10 cellular contexts compared by ENCODE assay signal in genomic region chr3:43477600-43477999, GRCh38.
A peak's percentile ranks its signal among the peaks of the same experiment; 100 is the strongest.
DNase-seq lines count a peak whose midpoint lies in the region; ATAC-seq and TF ChIP-seq lines count a peak whose summit lies in the region.
"Had no signal": no experiment of that assay in that cellular context is flagged by ENCODE, and none has a peak within 500 bp of the region (broad histone marks: within the 10 kb centered on the region; RNA-seq: fewer than 3 reads in every experiment).

No MANE protein-coding gene starts in this region.

- intact Hi-C loops in spleen (cut with DNase I; ENCODE audit: low total_unique reads): no loop called here

- no peaks in the 10 kb centered on the region for H3K9me3 ChIP-seq in spleen
- H3K9me3 ChIP-seq in suprapubic skin: no peaks in the 10 kb centered on the region
- H3K9me3 ChIP-seq: pancreas had no signal

- no peak overlapping the region for H3K4me3 ChIP-seq in spleen
- no peak overlapping the region for H3K4me3 ChIP-seq in suprapubic skin
- H3K4me3 ChIP-seq: GM23248, pancreas had no signal

- WGBS in spleen, 5 donors: 48 to 65% (median 57%) methylated on average over 6 of the region's 6 CpGs
- WGBS in suprapubic skin: 81% methylated on average over 6 of the region's 6 CpGs

- TF ChIP-seq POLR2A in spleen (IDR thresholded peaks at IDR 0.05): no peak
- no peak for TF ChIP-seq POLR2A in suprapubic skin (IDR thresholded peaks at IDR 0.05)

- DNase-seq in activated CD8-positive, alpha-beta memory T cell treated with anti-CD3 and anti-CD28 coated beads for 48 hours (ENCODE audit: low read depth in 2 of 3, low spot score in 2 of 3): peak in 2 of 3 experiments; percentile 10 to 20
- peak; percentile 95 for DNase-seq in dermis blood vessel endothelial cell
- DNase-seq in spleen: peak; percentile 90
- DNase-seq in suprapubic skin (ENCODE audit: low spot score in 2 of 2): no peak
- DNase-seq in OCI-M1 (lab: John Stamatoyannopoulos, UW): no peak
- no peak for DNase-seq in DMS 273 treated with DMSO at 0.1 percent for 48 hours (lab: John Stamatoyannopoulos, UW)
- DNase-seq in omental fat pad (ENCODE audit: low spot score): no peak
- DNase-seq in substantia nigra (lab: John Stamatoyannopoulos, UW): no peak
- DNase-seq: pancreas had no signal

- no peak for ATAC-seq in omental fat pad (ENCODE audit: low FRiP score)

- H3K36me3 ChIP-seq in spleen (no peaks in the 10 kb centered on the region), suprapubic skin (no peaks in the 10 kb centered on the region)
- H3K36me3 ChIP-seq: pancreas had no signal

- no peaks in the 10 kb centered on the region for H3K27me3 ChIP-seq in spleen (replicated peaks in 1 of 7)
- H3K27me3 ChIP-seq in suprapubic skin: no peaks in the 10 kb centered on the region
- H3K27me3 ChIP-seq: pancreas had no signal

- H3K27ac ChIP-seq in spleen (peak overlapping the region; percentile 70 to 84 (median 81)), suprapubic skin (peak overlapping the region; percentile 20), substantia nigra (ENCODE audit: low read depth, low read length, poor library complexity, severe bottlenecking) (no peak overlapping the region)
- H3K27ac ChIP-seq: GM23248, pancreas had no signal

- no peak for TF ChIP-seq EP300 in suprapubic skin (IDR thresholded peaks at IDR 0.05)

- H3K4me1 ChIP-seq in spleen (peaks cover 0 to 27% (median 14%) of the 10 kb centered on the region in 6 donors), suprapubic skin (no peaks in the 10 kb centered on the region)
- H3K4me1 ChIP-seq: pancreas had no signal

- TF ChIP-seq CTCF in spleen (IDR thresholded peaks at IDR 0.05 in 8 of 11, conservative IDR thresholded peaks at IDR 0.05 in 3 of 11) (no peak), suprapubic skin (IDR thresholded peaks at IDR 0.05) (no peak), omental fat pad (IDR thresholded peaks at IDR 0.05) (no peak)

Comparison
In these comparisons a context has a peak if more than half of its experiments do, and no peak if none do; other contexts are left out.
1. DNase-seq: peak in activated CD8-positive, alpha-beta memory T cell treated with anti-CD3 and anti-CD28 coated beads for 48 hours (2 of 3), dermis blood vessel endothelial cell (single experiment) and spleen (single experiment); none in suprapubic skin (0 of 2), OCI-M1 (single experiment), DMS 273 treated with DMSO at 0.1 percent for 48 hours (single experiment), omental fat pad (single experiment) and substantia nigra (0 of 49).